Comparison of ENCODE assay signal across 20 cellular contexts in the genomic region with DNA sequence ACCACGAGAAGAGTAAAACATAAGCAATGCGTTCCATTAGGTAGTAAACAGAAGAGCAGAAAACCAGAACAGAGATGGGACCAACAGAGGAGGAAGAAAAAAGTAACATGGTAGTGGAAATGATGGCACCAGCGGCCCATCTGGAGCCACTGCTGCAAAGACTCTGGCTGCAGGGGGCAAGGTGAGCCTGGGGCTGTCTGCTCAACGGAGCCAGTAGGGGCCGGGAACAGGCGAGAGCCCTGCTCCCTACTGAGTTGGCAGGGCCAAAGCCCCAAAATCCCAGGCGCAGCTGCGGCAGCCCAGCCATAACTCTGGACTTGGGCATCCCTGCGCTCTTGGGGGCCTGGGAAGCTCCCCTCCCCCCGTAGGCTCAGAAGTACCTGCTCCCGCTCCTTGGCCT. TPM values are rescaled to one million over a fixed set of nuclear protein-coding genes. Genes with fewer than 3 reads are reported as not detected.
DNase-seq lines count a peak whose midpoint lies in the region; ATAC-seq and TF ChIP-seq lines count a peak whose summit lies in the region.
"Had no signal": no experiment of that assay in that cellular context is flagged by ENCODE, and none has a peak within 500 bp of the region (broad histone marks: within the 10 kb centered on the region; RNA-seq: fewer than 3 reads in every experiment).

No MANE protein-coding gene starts in this region.

- TF ChIP-seq CTCF in upper lobe of right lung (IDR thresholded peaks at IDR 0.05) = no peak

- DNase-seq in NCI-H1105 treated with DMSO at 0.1 percent for 48 hours (lab: John Stamatoyannopoulos, UW) (peak; percentile 5), NCI-H1105 (lab: John Stamatoyannopoulos, UW) (no peak), H7 (peak; percentile 46), iPS-NIHi11 (ENCODE audit: low spot score) (peak; percentile 14), upper lobe of right lung (no peak), NCI-H146 (lab: John Stamatoyannopoulos, UW) (no peak)
- DNase-seq in stimulated activated CD4-positive, alpha-beta T cell treated with anti-CD3 and anti-CD28 coated beads, Interleukin-12 subunit alpha, Interleukin-12 subunit beta, amount 100 ng/mL, for 4 hours = no peak
- DNase-seq: AML-193; BE2C; Calu3; CD4-positive, alpha-beta T cell; CD8-positive, alpha-beta memory T cell; DMS53; DMS79 treated with DMSO at 0.1 percent for 48 hours; GF-D8; HFFc6 had no signal

- H3K27me3 ChIP-seq in H7 (ENCODE audit: control insufficient read depth, insufficient read depth, low read length) (no peaks in the 10 kb centered on the region), upper lobe of right lung (no peaks in the 10 kb centered on the region)
- H3K27me3 ChIP-seq: BE2C; BLaER1 treated with 17β-estradiol and CSF1 and Interleukin-3, amounts not matched to agents 10 nM and 100 nM had no signal

- no peaks in the 10 kb centered on the region for H3K36me3 ChIP-seq in H7 (replicated peaks; ENCODE audit: control insufficient read depth, insufficient read depth, low read length)
- H3K36me3 ChIP-seq in upper lobe of right lung = no peaks in the 10 kb centered on the region
- H3K36me3 ChIP-seq: BE2C; BLaER1 treated with 17β-estradiol and CSF1 and Interleukin-3, amounts not matched to agents 10 nM and 100 nM; HAP-1 had no signal

- no peak overlapping the region for H3K27ac ChIP-seq in upper lobe of right lung
- H3K27ac ChIP-seq: 22Rv1; BLaER1 treated with 17β-estradiol and CSF1 and Interleukin-3, amounts not matched to agents 10 nM and 100 nM had no signal

- H3K4me1 ChIP-seq in upper lobe of right lung = no peaks in the 10 kb centered on the region

- H3K4me3 ChIP-seq in H7 (ENCODE audit: insufficient read depth, low read depth, low read length) = no peak overlapping the region
- no peak overlapping the region for H3K4me3 ChIP-seq in upper lobe of right lung
- H3K4me3 ChIP-seq: BLaER1 treated with 17β-estradiol and CSF1 and Interleukin-3, amounts not matched to agents 10 nM and 100 nM; HAP-1 had no signal

- ATAC-seq in upper lobe of right lung = peak; percentile 13
- ATAC-seq in GM18498 (IDR thresholded peaks at IDR 0.05; ENCODE audit: unreplicated experiment) = no peak

- no peaks in the 10 kb centered on the region for H3K9me3 ChIP-seq in upper lobe of right lung
- H3K9me3 ChIP-seq: BE2C; BLaER1 treated with 17β-estradiol and CSF1 and Interleukin-3, amounts not matched to agents 10 nM and 100 nM; HAP-1 had no signal

- intact Hi-C loops in upper lobe of right lung (cut with DNase I) = no loop called here

RNA-seq across cellular contexts. Expression of a gene that starts 28.5 kb away (rescaled TPM):
- total RNA-seq in H7 (2014; rRNA removed; shearing (Covaris generic)) = 71.4 and 103 TPM in 2 replicates
- total RNA-seq in upper lobe of right lung = 46.3 TPM

Comparison
In these comparisons a context has a peak if more than half of its experiments do, and no peak if none do; other contexts are left out.
1. DNase-seq: peak in NCI-H1105 treated with DMSO at 0.1 percent for 48 hours (single experiment), H7 (single experiment) and iPS-NIHi11 (single experiment); none in NCI-H1105 (single experiment), upper lobe of right lung (single experiment), NCI-H146 (single experiment) and stimulated activated CD4-positive, alpha-beta T cell treated with anti-CD3 and anti-CD28 coated beads, Interleukin-12 subunit alpha, Interleukin-12 subunit beta, amount 100 ng/mL, for 4 hours (single experiment).